ENCODE assay signal across 14 cellular contexts in genomic region chr6:63740709-63741108, GRCh38.
A peak's percentile ranks its signal among the peaks of the same experiment; 100 is the strongest.
DNase-seq lines count a peak whose midpoint lies in the region; ATAC-seq, FAIRE-seq and TF ChIP-seq lines count a peak whose summit lies in the region.
"Had no signal": no experiment of that assay in that cellular context is flagged by ENCODE, and none has a peak within 500 bp of the region (broad histone marks: within the 10 kb centered on the region; RNA-seq: fewer than 3 reads in every experiment).

No MANE protein-coding gene starts in this region.

- H4K20me1 ChIP-seq in osteoblast (ENCODE audit: insufficient read depth, low read length), result no peaks in the 10 kb centered on the region

- peak; percentile 76 for FAIRE-seq in RCC 7860 (lab: Jason Lieb, UNC)

- ATAC-seq in GM21717 (IDR thresholded peaks at IDR 0.05; ENCODE audit: unreplicated experiment) (no peak), GM21786 (IDR thresholded peaks at IDR 0.05; ENCODE audit: unreplicated experiment) (no peak)
- ATAC-seq: effector memory CD8-positive, alpha-beta T cell; mucosa of descending colon had no signal

- peaks cover 7% of the 10 kb centered on the region for H3K9me3 Mint-ChIP-seq in activated CD4-positive, alpha-beta memory T cell treated with anti-CD3 and anti-CD28 coated beads for 36 hours

- H3K27me3 Mint-ChIP-seq in activated CD4-positive, alpha-beta memory T cell treated with anti-CD3 and anti-CD28 coated beads for 36 hours, result peaks cover 1% of the 10 kb centered on the region
- H3K27me3 Mint-ChIP-seq: effector memory CD8-positive, alpha-beta T cell had no signal

- H3K79me2 ChIP-seq in osteoblast (ENCODE audit: insufficient read depth, low read length), result no peaks in the 10 kb centered on the region

- DNase-seq in ELR (ENCODE audit: low read depth) (peak; percentile 84), RCC 7860 (ENCODE audit: low spot score) (peak; percentile 25), epithelial cell of prostate (ENCODE audit: low read depth, low spot score) (peak; percentile 22), osteoblast (ENCODE audit: insufficient read length, low spot score, missing footprints) (peak; percentile 43), GOT3 (lab: John Stamatoyannopoulos, UW) (no peak)
- DNase-seq in activated CD4-positive, alpha-beta memory T cell treated with anti-CD3 and anti-CD28 coated beads for 36 hours, result no peak
- DNase-seq: activated CD8-positive, alpha-beta memory T cell treated with anti-CD3 and anti-CD28 coated beads, Interleukin-2, amount 50 U/mL, for 48 hours; effector memory CD8-positive, alpha-beta T cell; mucosa of descending colon; NCI-H1092 treated with DMSO at 0.1 percent for 48 hours; NCI-H510A treated with DMSO at 0.1 percent for 48 hours; retina had no signal

- POLR2A ChIA-PET in activated CD4-positive, alpha-beta memory T cell treated with anti-CD3 and anti-CD28 coated beads for 36 hours (lab: Charles Lee), result no interaction called here

- no peaks in the 10 kb centered on the region for H3K36me3 ChIP-seq in osteoblast (ENCODE audit: insufficient read depth, low read length)

- no peak overlapping the region for H3K4me3 Mint-ChIP-seq in activated CD4-positive, alpha-beta memory T cell treated with anti-CD3 and anti-CD28 coated beads for 36 hours
- H3K4me3 Mint-ChIP-seq: effector memory CD8-positive, alpha-beta T cell had no signal

- TF ChIP-seq CTCF in osteoblast (IDR thresholded peaks at IDR 0.05; ENCODE audit: extremely low read depth, low read depth, low read length), result no peak

- intact Hi-C loops in activated CD4-positive, alpha-beta memory T cell treated with anti-CD3 and anti-CD28 coated beads for 36 hours (cut with micrococcal nuclease), result no loop called here

- H2AFZ ChIP-seq in osteoblast (ENCODE audit: low read length), result no peak overlapping the region

- H3K27me3 ChIP-seq in osteoblast (ENCODE audit: insufficient read depth, low read length), result peaks cover 4% of the 10 kb centered on the region

- peaks cover 6% of the 10 kb centered on the region for H3K4me1 ChIP-seq in osteoblast (ENCODE audit: insufficient read depth, low read length)

- no peak overlapping the region for H3K4me2 ChIP-seq in osteoblast (ENCODE audit: insufficient read depth, low read length)

- H3K4me3 ChIP-seq in osteoblast (ENCODE audit: insufficient read depth, low read length), result no peak overlapping the region
- H3K4me3 ChIP-seq: mucosa of descending colon had no signal

- H3K9me3 ChIP-seq in osteoblast (ENCODE audit: low read depth, low read length), result no peaks in the 10 kb centered on the region
- H3K9me3 ChIP-seq: mucosa of descending colon had no signal

- no peak overlapping the region for H3K27ac ChIP-seq in epithelial cell of prostate
- H3K27ac ChIP-seq in osteoblast (ENCODE audit: low read depth, low read length), result no peak overlapping the region

- CTCF ChIA-PET in activated CD4-positive, alpha-beta memory T cell treated with anti-CD3 and anti-CD28 coated beads for 36 hours (lab: Charles Lee), result interaction anchor here (1.1 kb wide), 2 partner anchors 24 to 142 kb away, joined by 3 read pairs; no protein-coding TSS in a partner anchor

- H3K36me3 Mint-ChIP-seq in activated CD4-positive, alpha-beta memory T cell treated with anti-CD3 and anti-CD28 coated beads for 36 hours, result no peaks in the 10 kb centered on the region

- no peak overlapping the region for H3K27ac Mint-ChIP-seq in activated CD4-positive, alpha-beta memory T cell treated with anti-CD3 and anti-CD28 coated beads for 36 hours
- H3K27ac Mint-ChIP-seq: effector memory CD8-positive, alpha-beta T cell had no signal

- no peaks in the 10 kb centered on the region for H3K4me1 Mint-ChIP-seq in activated CD4-positive, alpha-beta memory T cell treated with anti-CD3 and anti-CD28 coated beads for 36 hours (ENCODE audit: low read depth)

Comparison
In these comparisons a context has a peak if more than half of its experiments do, and no peak if none do; other contexts are left out.
1. DNase-seq: peak in ELR (single experiment), RCC 7860 (single experiment), epithelial cell of prostate (single experiment) and osteoblast (single experiment); none in activated CD4-positive, alpha-beta memory T cell treated with anti-CD3 and anti-CD28 coated beads for 36 hours (single experiment) and GOT3 (single experiment).